Comparison of ENCODE assay signal across 1 cellular context in the genomic region with DNA sequence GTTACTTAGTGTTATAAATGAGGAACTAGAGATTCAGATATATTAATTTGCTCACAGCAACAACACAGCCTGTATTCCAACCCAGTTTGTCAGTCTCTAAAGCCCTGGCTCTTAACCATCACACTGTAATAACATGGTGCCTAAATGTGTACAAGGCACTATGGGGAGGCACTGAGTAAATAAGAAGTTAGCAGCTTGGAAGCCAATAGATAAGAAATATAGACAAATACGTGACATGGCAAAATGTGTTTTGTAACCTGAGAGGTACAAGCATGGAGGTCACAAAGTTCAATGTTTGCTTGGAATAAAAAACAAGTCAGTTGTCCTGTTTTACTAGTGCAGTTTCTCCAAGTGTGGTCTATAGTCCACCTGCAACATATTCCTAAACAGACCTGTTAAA.
TF ChIP-seq lines count a peak whose summit lies in the region.

No MANE protein-coding gene starts in this region.

TF ChIP-seq in HepG2, 621 proteins besides CTCF, POLR2A, EP300 and RAD21 (continued from another document):
- TF ChIP-seq, protein P1, sequence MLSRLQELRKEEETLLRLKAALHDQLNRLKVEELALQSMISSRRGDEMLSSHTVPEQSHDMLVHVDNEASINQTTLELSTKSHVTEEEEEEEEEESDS (CRISPR knock-in tag; IDR thresholded peaks at IDR 0.05; ENCODE audit: borderline replicate concordance) = no peak
- TF ChIP-seq ZBTB7B (CRISPR knock-in tag; IDR thresholded peaks at IDR 0.05) (no peak), CREM (IDR thresholded peaks at IDR 0.05) (peak; percentile 38; the same call in 1 of the 2 replicates), CREM (CRISPR knock-in tag; IDR thresholded peaks at IDR 0.05) (no peak), MEIS1 (CRISPR knock-in tag; IDR thresholded peaks at IDR 0.05; ENCODE audit: borderline replicate concordance) (peak; percentile 47; the same call in 1 of the 2 replicates), ZNF432 (CRISPR knock-in tag; IDR thresholded peaks at IDR 0.05; ENCODE audit: borderline replicate concordance) (no peak), RARA (CRISPR knock-in tag; IDR thresholded peaks at IDR 0.05) (peak; percentile 95), HHEX (CRISPR knock-in tag; IDR thresholded peaks at IDR 0.05) (peak; percentile 97), BHLHE40 (IDR thresholded peaks at IDR 0.05; ENCODE audit: low read length) (no peak), SUZ12 (IDR thresholded peaks at IDR 0.05; ENCODE audit: low read depth, low read length) (no peak), GTF3A (CRISPR knock-in tag; conservative IDR thresholded peaks at IDR 0.05) (no peak), DNMT3B (CRISPR knock-in tag; conservative IDR thresholded peaks at IDR 0.05) (no peak), SKI (IDR thresholded peaks at IDR 0.05; ENCODE audit: partially characterized antibody) (peak; percentile 40), TBX3 (IDR thresholded peaks at IDR 0.05; ENCODE audit: borderline replicate concordance) (peak; percentile 98), HNF4A (CRISPR knock-in tag; IDR thresholded peaks at IDR 0.05) (peak; percentile 55), RBM39 (IDR thresholded peaks at IDR 0.05; ENCODE audit: low read depth, low read length, poor library complexity, severe bottlenecking) (no peak), ZSCAN25 (CRISPR knock-in tag; IDR thresholded peaks at IDR 0.05) (no peak), KLF13 (CRISPR knock-in tag; IDR thresholded peaks at IDR 0.05) (no peak)
- TF ChIP-seq, protein P2, sequence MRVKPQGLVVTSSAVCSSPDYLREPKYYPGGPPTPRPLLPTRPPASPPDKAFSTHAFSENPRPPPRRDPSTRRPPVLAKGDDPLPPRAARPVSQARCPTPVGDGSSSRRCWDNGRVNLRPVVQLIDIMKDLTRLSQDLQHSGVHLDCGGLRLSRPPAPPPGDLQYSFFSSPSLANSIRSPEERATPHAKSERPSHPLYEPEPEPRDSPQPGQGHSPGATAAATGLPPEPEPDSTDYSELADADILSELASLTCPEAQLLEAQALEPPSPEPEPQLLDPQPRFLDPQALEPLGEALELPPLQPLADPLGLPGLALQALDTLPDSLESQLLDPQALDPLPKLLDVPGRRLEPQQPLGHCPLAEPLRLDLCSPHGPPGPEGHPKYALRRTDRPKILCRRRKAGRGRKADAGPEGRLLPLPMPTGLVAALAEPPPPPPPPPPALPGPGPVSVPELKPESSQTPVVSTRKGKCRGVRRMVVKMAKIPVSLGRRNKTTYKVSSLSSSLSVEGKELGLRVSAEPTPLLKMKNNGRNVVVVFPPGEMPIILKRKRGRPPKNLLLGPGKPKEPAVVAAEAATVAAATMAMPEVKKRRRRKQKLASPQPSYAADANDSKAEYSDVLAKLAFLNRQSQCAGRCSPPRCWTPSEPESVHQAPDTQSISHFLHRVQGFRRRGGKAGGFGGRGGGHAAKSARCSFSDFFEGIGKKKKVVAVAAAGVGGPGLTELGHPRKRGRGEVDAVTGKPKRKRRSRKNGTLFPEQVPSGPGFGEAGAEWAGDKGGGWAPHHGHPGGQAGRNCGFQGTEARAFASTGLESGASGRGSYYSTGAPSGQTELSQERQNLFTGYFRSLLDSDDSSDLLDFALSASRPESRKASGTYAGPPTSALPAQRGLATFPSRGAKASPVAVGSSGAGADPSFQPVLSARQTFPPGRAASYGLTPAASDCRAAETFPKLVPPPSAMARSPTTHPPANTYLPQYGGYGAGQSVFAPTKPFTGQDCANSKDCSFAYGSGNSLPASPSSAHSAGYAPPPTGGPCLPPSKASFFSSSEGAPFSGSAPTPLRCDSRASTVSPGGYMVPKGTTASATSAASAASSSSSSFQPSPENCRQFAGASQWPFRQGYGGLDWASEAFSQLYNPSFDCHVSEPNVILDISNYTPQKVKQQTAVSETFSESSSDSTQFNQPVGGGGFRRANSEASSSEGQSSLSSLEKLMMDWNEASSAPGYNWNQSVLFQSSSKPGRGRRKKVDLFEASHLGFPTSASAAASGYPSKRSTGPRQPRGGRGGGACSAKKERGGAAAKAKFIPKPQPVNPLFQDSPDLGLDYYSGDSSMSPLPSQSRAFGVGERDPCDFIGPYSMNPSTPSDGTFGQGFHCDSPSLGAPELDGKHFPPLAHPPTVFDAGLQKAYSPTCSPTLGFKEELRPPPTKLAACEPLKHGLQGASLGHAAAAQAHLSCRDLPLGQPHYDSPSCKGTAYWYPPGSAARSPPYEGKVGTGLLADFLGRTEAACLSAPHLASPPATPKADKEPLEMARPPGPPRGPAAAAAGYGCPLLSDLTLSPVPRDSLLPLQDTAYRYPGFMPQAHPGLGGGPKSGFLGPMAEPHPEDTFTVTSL (CRISPR knock-in tag; IDR thresholded peaks at IDR 0.05; ENCODE audit: borderline replicate concordance) = peak; percentile 89; the same call in 1 of the 2 replicates
- TF ChIP-seq, protein P3, sequence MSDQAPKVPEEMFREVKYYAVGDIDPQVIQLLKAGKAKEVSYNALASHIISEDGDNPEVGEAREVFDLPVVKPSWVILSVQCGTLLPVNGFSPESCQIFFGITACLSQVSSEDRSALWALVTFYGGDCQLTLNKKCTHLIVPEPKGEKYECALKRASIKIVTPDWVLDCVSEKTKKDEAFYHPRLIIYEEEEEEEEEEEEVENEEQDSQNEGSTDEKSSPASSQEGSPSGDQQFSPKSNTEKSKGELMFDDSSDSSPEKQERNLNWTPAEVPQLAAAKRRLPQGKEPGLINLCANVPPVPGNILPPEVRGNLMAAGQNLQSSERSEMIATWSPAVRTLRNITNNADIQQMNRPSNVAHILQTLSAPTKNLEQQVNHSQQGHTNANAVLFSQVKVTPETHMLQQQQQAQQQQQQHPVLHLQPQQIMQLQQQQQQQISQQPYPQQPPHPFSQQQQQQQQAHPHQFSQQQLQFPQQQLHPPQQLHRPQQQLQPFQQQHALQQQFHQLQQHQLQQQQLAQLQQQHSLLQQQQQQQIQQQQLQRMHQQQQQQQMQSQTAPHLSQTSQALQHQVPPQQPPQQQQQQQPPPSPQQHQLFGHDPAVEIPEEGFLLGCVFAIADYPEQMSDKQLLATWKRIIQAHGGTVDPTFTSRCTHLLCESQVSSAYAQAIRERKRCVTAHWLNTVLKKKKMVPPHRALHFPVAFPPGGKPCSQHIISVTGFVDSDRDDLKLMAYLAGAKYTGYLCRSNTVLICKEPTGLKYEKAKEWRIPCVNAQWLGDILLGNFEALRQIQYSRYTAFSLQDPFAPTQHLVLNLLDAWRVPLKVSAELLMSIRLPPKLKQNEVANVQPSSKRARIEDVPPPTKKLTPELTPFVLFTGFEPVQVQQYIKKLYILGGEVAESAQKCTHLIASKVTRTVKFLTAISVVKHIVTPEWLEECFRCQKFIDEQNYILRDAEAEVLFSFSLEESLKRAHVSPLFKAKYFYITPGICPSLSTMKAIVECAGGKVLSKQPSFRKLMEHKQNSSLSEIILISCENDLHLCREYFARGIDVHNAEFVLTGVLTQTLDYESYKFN (CRISPR knock-in tag; conservative IDR thresholded peaks at IDR 0.05) = peak; percentile 84
- TF ChIP-seq, protein P4, sequence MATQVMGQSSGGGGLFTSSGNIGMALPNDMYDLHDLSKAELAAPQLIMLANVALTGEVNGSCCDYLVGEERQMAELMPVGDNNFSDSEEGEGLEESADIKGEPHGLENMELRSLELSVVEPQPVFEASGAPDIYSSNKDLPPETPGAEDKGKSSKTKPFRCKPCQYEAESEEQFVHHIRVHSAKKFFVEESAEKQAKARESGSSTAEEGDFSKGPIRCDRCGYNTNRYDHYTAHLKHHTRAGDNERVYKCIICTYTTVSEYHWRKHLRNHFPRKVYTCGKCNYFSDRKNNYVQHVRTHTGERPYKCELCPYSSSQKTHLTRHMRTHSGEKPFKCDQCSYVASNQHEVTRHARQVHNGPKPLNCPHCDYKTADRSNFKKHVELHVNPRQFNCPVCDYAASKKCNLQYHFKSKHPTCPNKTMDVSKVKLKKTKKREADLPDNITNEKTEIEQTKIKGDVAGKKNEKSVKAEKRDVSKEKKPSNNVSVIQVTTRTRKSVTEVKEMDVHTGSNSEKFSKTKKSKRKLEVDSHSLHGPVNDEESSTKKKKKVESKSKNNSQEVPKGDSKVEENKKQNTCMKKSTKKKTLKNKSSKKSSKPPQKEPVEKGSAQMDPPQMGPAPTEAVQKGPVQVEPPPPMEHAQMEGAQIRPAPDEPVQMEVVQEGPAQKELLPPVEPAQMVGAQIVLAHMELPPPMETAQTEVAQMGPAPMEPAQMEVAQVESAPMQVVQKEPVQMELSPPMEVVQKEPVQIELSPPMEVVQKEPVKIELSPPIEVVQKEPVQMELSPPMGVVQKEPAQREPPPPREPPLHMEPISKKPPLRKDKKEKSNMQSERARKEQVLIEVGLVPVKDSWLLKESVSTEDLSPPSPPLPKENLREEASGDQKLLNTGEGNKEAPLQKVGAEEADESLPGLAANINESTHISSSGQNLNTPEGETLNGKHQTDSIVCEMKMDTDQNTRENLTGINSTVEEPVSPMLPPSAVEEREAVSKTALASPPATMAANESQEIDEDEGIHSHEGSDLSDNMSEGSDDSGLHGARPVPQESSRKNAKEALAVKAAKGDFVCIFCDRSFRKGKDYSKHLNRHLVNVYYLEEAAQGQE (IDR thresholded peaks at IDR 0.05; ENCODE audit: borderline replicate concordance in 1 of 2, low read depth in 1 of 2, low read length in 2 of 2) = no peak
- TF ChIP-seq, protein P5, sequence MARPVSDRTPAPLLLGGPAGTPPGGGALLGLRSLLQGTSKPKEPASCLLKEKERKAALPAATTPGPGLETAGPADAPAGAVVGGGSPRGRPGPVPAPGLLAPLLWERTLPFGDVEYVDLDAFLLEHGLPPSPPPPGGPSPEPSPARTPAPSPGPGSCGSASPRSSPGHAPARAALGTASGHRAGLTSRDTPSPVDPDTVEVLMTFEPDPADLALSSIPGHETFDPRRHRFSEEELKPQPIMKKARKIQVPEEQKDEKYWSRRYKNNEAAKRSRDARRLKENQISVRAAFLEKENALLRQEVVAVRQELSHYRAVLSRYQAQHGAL (CRISPR knock-in tag; IDR thresholded peaks at IDR 0.05; ENCODE audit: not compliant biosample characterization) = no peak
- TF ChIP-seq, protein P6, sequence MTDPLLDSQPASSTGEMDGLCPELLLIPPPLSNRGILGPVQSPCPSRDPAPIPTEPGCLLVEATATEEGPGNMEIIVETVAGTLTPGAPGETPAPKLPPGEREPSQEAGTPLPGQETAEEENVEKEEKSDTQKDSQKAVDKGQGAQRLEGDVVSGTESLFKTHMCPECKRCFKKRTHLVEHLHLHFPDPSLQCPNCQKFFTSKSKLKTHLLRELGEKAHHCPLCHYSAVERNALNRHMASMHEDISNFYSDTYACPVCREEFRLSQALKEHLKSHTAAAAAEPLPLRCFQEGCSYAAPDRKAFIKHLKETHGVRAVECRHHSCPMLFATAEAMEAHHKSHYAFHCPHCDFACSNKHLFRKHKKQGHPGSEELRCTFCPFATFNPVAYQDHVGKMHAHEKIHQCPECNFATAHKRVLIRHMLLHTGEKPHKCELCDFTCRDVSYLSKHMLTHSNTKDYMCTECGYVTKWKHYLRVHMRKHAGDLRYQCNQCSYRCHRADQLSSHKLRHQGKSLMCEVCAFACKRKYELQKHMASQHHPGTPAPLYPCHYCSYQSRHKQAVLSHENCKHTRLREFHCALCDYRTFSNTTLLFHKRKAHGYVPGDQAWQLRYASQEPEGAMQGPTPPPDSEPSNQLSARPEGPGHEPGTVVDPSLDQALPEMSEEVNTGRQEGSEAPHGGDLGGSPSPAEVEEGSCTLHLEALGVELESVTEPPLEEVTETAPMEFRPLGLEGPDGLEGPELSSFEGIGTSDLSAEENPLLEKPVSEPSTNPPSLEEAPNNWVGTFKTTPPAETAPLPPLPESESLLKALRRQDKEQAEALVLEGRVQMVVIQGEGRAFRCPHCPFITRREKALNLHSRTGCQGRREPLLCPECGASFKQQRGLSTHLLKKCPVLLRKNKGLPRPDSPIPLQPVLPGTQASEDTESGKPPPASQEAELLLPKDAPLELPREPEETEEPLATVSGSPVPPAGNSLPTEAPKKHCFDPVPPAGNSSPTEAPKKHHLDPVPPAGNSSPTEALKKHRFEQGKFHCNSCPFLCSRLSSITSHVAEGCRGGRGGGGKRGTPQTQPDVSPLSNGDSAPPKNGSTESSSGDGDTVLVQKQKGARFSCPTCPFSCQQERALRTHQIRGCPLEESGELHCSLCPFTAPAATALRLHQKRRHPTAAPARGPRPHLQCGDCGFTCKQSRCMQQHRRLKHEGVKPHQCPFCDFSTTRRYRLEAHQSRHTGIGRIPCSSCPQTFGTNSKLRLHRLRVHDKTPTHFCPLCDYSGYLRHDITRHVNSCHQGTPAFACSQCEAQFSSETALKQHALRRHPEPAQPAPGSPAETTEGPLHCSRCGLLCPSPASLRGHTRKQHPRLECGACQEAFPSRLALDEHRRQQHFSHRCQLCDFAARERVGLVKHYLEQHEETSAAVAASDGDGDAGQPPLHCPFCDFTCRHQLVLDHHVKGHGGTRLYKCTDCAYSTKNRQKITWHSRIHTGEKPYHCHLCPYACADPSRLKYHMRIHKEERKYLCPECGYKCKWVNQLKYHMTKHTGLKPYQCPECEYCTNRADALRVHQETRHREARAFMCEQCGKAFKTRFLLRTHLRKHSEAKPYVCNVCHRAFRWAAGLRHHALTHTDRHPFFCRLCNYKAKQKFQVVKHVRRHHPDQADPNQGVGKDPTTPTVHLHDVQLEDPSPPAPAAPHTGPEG (CRISPR knock-in tag; IDR thresholded peaks at IDR 0.05) = no peak
- TF ChIP-seq, protein P7, sequence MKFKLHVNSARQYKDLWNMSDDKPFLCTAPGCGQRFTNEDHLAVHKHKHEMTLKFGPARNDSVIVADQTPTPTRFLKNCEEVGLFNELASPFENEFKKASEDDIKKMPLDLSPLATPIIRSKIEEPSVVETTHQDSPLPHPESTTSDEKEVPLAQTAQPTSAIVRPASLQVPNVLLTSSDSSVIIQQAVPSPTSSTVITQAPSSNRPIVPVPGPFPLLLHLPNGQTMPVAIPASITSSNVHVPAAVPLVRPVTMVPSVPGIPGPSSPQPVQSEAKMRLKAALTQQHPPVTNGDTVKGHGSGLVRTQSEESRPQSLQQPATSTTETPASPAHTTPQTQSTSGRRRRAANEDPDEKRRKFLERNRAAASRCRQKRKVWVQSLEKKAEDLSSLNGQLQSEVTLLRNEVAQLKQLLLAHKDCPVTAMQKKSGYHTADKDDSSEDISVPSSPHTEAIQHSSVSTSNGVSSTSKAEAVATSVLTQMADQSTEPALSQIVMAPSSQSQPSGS (CRISPR knock-in tag; IDR thresholded peaks at IDR 0.05) = 0 out of 2 replicates have a peak, but pooled peaks have one; percentile 28
